In genomic region chr11:68146704-68147474, GRCh38 we compare ENCODE assay signal across 8 cellular contexts. TPM values are rescaled to one million over a fixed set of nuclear protein-coding genes. Genes with fewer than 3 reads are reported as not detected.
DNase-seq lines count a peak whose midpoint lies in the region; ATAC-seq and TF ChIP-seq lines count a peak whose summit lies in the region.

No MANE protein-coding gene starts in this region.

- 0 out of 2 replicates have a peak, but pooled peaks have one; percentile 26 for TF ChIP-seq EP300 in Ishikawa (IDR thresholded peaks at IDR 0.05; ENCODE audit: borderline replicate concordance)

- no peaks in the 10 kb centered on the region for H3K36me3 Mint-ChIP-seq in activated naive CD4-positive, alpha-beta T cell treated with anti-CD3 and anti-CD28 coated beads, Interleukin-2, amount 10 ng/mL, durations not matched to agents 7 days and 5 days

- CTCF ChIA-PET in activated naive CD4-positive, alpha-beta T cell treated with anti-CD3 and anti-CD28 coated beads, Interleukin-2, amount 10 ng/mL, durations not matched to agents 7 days and 5 days (lab: Charles Lee) = no interaction called here

- H3K4me3 Mint-ChIP-seq in activated naive CD4-positive, alpha-beta T cell treated with anti-CD3 and anti-CD28 coated beads, Interleukin-2, amount 10 ng/mL, durations not matched to agents 7 days and 5 days = no peak overlapping the region

- H3K27me3 Mint-ChIP-seq in activated naive CD4-positive, alpha-beta T cell treated with anti-CD3 and anti-CD28 coated beads, Interleukin-2, amount 10 ng/mL, durations not matched to agents 7 days and 5 days = peaks cover 34% of the 10 kb centered on the region

- peak; percentile 51 for DNase-seq in 8988T
- peak; percentile 9 for DNase-seq in SK-MEL-5 (ENCODE audit: low read depth, low spot score)
- peak; percentile 32 for DNase-seq in iris pigment epithelial cell (ENCODE audit: low read depth)
- DNase-seq in stimulated activated CD4-positive, alpha-beta T cell treated with anti-CD3 and anti-CD28 coated beads, Interleukin-2, amount 100 ng/mL, for 48 hours = no peak
- DNase-seq in activated naive CD4-positive, alpha-beta T cell treated with anti-CD3 and anti-CD28 coated beads, Interleukin-2, amount 10 ng/mL, durations not matched to agents 7 days and 5 days = no peak
- DNase-seq in activated T-cell treated with anti-CD3 and anti-CD28 coated beads for 4 hours = no peak

- no peak overlapping the region for H3K27ac Mint-ChIP-seq in activated naive CD4-positive, alpha-beta T cell treated with anti-CD3 and anti-CD28 coated beads, Interleukin-2, amount 10 ng/mL, durations not matched to agents 7 days and 5 days

- in situ Hi-C loops in SK-MEL-5 (cut with HindIII; ENCODE audit: low pct_unique_long_range_greater_than_20kb, low sequenced_read_pairs) = no loop called here

- no peak for TF ChIP-seq RAD21 in Ishikawa (IDR thresholded peaks at IDR 0.05; ENCODE audit: low read depth)

- H3K4me1 Mint-ChIP-seq in activated naive CD4-positive, alpha-beta T cell treated with anti-CD3 and anti-CD28 coated beads, Interleukin-2, amount 10 ng/mL, durations not matched to agents 7 days and 5 days = peaks cover 9% of the 10 kb centered on the region

- no peak for ATAC-seq in HG02885 (IDR thresholded peaks at IDR 0.05; ENCODE audit: poor library complexity, unreplicated experiment)

- H3K9me3 Mint-ChIP-seq in activated naive CD4-positive, alpha-beta T cell treated with anti-CD3 and anti-CD28 coated beads, Interleukin-2, amount 10 ng/mL, durations not matched to agents 7 days and 5 days = no peaks in the 10 kb centered on the region

TF ChIP-seq in Ishikawa, 13 proteins besides CTCF, POLR2A, EP300 and RAD21:
- TF ChIP-seq REST (IDR thresholded peaks at IDR 0.05; ENCODE audit: low read depth) (no peak), TAF1 (IDR thresholded peaks at IDR 0.05; ENCODE audit: low read depth) (no peak), YY1 (IDR thresholded peaks at IDR 0.05; ENCODE audit: low read depth) (no peak), MAX (IDR thresholded peaks at IDR 0.05) (peak; percentile 95), ZBTB7A (IDR thresholded peaks at IDR 0.05; ENCODE audit: low read depth) (peak; percentile 16; the same call in 1 of the 2 replicates), NFIC (IDR thresholded peaks at IDR 0.05) (peak; percentile 83; the same call in 1 of the 2 replicates)

RNA-seq across cellular contexts. Expression of gene CHKA, which starts 25.7 kb away (rescaled TPM):
- 55.9 and 62.2 TPM in 2 replicates for total RNA-seq in SK-MEL-5 (2014; rRNA removed; shearing (Covaris generic))
- polyA plus RNA-seq in SK-MEL-5 (2015; cell fraction: cytosol; rRNA removed) = 33.8 and 34.5 TPM in 2 replicates
- polyA plus RNA-seq in SK-MEL-5 (2015; cell fraction: nucleus; rRNA removed) = 163 and 183 TPM in 2 replicates

Comparison
In these comparisons a context has a peak if more than half of its experiments do, and no peak if none do; other contexts are left out.
1. DNase-seq: peak in 8988T (single experiment), SK-MEL-5 (single experiment) and iris pigment epithelial cell (single experiment); none in stimulated activated CD4-positive, alpha-beta T cell treated with anti-CD3 and anti-CD28 coated beads, Interleukin-2, amount 100 ng/mL, for 48 hours (0 of 2), activated naive CD4-positive, alpha-beta T cell treated with anti-CD3 and anti-CD28 coated beads, Interleukin-2, amount 10 ng/mL, durations not matched to agents 7 days and 5 days (single experiment) and activated T-cell treated with anti-CD3 and anti-CD28 coated beads for 4 hours (single experiment).